In the genomic region with DNA sequence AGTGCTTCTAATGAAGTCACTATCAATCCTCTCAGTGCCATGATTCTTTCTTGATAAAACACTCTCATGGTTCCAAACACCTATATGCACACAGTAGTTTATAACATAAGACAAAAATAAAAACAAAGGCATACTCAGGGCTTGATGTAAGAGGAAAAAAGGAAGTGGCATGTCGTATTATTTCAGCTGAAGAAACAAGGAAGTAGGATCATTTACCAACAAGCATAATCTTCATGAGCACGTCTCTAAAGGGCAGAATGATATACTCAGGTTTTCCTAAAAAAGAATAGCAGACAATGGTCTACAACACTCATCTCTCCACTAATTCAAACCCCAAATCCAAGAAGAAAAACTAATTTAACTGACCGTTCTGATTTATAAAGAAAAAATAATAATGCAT, we compare ENCODE assay signal across 1 cellular context.
TF ChIP-seq lines count a peak whose summit lies in the region.

No MANE protein-coding gene starts in this region.

TF ChIP-seq in WTC11, 78 proteins besides CTCF, POLR2A, EP300 and RAD21 (continued from another document):
- TF ChIP-seq, protein P1, sequence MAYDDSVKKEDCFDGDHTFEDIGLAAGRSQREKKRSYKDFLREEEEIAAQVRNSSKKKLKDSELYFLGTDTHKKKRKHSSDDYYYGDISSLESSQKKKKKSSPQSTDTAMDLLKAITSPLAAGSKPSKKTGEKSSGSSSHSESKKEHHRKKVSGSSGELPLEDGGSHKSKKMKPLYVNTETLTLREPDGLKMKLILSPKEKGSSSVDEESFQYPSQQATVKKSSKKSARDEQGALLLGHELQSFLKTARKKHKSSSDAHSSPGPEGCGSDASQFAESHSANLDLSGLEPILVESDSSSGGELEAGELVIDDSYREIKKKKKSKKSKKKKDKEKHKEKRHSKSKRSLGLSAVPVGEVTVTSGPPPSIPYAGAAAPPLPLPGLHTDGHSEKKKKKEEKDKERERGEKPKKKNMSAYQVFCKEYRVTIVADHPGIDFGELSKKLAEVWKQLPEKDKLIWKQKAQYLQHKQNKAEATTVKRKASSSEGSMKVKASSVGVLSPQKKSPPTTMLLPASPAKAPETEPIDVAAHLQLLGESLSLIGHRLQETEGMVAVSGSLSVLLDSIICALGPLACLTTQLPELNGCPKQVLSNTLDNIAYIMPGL (CRISPR knock-in tag; IDR thresholded peaks at IDR 0.05), result no peak
- TF ChIP-seq ZNF423 (CRISPR knock-in tag; IDR thresholded peaks at IDR 0.05), result no peak
- no peak for TF ChIP-seq PRRX2 (CRISPR knock-in tag; IDR thresholded peaks at IDR 0.05)
- TF ChIP-seq JUN (CRISPR knock-in tag; IDR thresholded peaks at IDR 0.05), result no peak
- TF ChIP-seq, protein P2, sequence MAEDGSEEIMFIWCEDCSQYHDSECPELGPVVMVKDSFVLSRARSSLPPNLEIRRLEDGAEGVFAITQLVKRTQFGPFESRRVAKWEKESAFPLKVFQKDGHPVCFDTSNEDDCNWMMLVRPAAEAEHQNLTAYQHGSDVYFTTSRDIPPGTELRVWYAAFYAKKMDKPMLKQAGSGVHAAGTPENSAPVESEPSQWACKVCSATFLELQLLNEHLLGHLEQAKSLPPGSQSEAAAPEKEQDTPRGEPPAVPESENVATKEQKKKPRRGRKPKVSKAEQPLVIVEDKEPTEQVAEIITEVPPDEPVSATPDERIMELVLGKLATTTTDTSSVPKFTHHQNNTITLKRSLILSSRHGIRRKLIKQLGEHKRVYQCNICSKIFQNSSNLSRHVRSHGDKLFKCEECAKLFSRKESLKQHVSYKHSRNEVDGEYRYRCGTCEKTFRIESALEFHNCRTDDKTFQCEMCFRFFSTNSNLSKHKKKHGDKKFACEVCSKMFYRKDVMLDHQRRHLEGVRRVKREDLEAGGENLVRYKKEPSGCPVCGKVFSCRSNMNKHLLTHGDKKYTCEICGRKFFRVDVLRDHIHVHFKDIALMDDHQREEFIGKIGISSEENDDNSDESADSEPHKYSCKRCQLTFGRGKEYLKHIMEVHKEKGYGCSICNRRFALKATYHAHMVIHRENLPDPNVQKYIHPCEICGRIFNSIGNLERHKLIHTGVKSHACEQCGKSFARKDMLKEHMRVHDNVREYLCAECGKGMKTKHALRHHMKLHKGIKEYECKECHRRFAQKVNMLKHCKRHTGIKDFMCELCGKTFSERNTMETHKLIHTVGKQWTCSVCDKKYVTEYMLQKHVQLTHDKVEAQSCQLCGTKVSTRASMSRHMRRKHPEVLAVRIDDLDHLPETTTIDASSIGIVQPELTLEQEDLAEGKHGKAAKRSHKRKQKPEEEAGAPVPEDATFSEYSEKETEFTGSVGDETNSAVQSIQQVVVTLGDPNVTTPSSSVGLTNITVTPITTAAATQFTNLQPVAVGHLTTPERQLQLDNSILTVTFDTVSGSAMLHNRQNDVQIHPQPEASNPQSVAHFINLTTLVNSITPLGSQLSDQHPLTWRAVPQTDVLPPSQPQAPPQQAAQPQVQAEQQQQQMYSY (CRISPR knock-in tag; IDR thresholded peaks at IDR 0.05), result no peak
- TF ChIP-seq, protein P3, sequence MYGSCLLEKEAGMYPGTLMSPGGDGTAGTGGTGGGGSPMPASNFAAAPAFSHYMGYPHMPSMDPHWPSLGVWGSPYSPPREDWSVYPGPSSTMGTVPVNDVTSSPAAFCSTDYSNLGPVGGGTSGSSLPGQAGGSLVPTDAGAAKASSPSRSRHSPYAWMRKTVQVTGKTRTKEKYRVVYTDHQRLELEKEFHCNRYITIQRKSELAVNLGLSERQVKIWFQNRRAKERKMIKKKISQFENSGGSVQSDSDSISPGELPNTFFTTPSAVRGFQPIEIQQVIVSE (CRISPR knock-in tag; IDR thresholded peaks at IDR 0.05; ENCODE audit: borderline replicate concordance), result no peak
- no peak for TF ChIP-seq NR2C2 (CRISPR knock-in tag; IDR thresholded peaks at IDR 0.05)
- no peak for TF ChIP-seq GTF2I (CRISPR knock-in tag; conservative IDR thresholded peaks at IDR 0.05)
- TF ChIP-seq, protein P4, sequence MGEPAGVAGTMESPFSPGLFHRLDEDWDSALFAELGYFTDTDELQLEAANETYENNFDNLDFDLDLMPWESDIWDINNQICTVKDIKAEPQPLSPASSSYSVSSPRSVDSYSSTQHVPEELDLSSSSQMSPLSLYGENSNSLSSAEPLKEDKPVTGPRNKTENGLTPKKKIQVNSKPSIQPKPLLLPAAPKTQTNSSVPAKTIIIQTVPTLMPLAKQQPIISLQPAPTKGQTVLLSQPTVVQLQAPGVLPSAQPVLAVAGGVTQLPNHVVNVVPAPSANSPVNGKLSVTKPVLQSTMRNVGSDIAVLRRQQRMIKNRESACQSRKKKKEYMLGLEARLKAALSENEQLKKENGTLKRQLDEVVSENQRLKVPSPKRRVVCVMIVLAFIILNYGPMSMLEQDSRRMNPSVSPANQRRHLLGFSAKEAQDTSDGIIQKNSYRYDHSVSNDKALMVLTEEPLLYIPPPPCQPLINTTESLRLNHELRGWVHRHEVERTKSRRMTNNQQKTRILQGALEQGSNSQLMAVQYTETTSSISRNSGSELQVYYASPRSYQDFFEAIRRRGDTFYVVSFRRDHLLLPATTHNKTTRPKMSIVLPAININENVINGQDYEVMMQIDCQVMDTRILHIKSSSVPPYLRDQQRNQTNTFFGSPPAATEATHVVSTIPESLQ (CRISPR knock-in tag; IDR thresholded peaks at IDR 0.05), result no peak
- TF ChIP-seq ZNF232 (CRISPR knock-in tag; IDR thresholded peaks at IDR 0.05), result no peak
- TF ChIP-seq ZNF396 (CRISPR knock-in tag; IDR thresholded peaks at IDR 0.05; ENCODE audit: borderline replicate concordance), result no peak
- no peak for TF ChIP-seq IRF2 (CRISPR knock-in tag; IDR thresholded peaks at IDR 0.05; ENCODE audit: borderline replicate concordance, low read depth)
- TF ChIP-seq, protein P5, sequence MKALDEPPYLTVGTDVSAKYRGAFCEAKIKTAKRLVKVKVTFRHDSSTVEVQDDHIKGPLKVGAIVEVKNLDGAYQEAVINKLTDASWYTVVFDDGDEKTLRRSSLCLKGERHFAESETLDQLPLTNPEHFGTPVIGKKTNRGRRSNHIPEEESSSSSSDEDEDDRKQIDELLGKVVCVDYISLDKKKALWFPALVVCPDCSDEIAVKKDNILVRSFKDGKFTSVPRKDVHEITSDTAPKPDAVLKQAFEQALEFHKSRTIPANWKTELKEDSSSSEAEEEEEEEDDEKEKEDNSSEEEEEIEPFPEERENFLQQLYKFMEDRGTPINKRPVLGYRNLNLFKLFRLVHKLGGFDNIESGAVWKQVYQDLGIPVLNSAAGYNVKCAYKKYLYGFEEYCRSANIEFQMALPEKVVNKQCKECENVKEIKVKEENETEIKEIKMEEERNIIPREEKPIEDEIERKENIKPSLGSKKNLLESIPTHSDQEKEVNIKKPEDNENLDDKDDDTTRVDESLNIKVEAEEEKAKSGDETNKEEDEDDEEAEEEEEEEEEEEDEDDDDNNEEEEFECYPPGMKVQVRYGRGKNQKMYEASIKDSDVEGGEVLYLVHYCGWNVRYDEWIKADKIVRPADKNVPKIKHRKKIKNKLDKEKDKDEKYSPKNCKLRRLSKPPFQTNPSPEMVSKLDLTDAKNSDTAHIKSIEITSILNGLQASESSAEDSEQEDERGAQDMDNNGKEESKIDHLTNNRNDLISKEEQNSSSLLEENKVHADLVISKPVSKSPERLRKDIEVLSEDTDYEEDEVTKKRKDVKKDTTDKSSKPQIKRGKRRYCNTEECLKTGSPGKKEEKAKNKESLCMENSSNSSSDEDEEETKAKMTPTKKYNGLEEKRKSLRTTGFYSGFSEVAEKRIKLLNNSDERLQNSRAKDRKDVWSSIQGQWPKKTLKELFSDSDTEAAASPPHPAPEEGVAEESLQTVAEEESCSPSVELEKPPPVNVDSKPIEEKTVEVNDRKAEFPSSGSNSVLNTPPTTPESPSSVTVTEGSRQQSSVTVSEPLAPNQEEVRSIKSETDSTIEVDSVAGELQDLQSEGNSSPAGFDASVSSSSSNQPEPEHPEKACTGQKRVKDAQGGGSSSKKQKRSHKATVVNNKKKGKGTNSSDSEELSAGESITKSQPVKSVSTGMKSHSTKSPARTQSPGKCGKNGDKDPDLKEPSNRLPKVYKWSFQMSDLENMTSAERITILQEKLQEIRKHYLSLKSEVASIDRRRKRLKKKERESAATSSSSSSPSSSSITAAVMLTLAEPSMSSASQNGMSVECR (CRISPR knock-in tag; IDR thresholded peaks at IDR 0.05; ENCODE audit: borderline replicate concordance), result no peak
- TF ChIP-seq ZNF263 (CRISPR knock-in tag; IDR thresholded peaks at IDR 0.05; ENCODE audit: low read depth), result no peak
- no peak for TF ChIP-seq TEAD4 (CRISPR knock-in tag; IDR thresholded peaks at IDR 0.05)
TF ChIP-seq in WTC11: peak in this region for 0.
